ENCODE assay signal across 8 cellular contexts in genomic region chr10:78211476-78212110, GRCh38.
DNase-seq lines count a peak whose midpoint lies in the region; ATAC-seq and TF ChIP-seq lines count a peak whose summit lies in the region.

No MANE protein-coding gene starts in this region.

- no peaks in the 10 kb centered on the region for H3K9me3 Mint-ChIP-seq in chondrocyte (ENCODE audit: low read depth)

- TF ChIP-seq POLR2A in right lobe of liver (IDR thresholded peaks at IDR 0.05), result no peak

- WGBS in right lobe of liver (ENCODE audit: insufficient coverage, low coverage, low lambda C conversion rate, missing lambda C conversion rate), result 65% methylated on average over 9 of the region's 9 CpGs

- no peak overlapping the region for H3K4me3 Mint-ChIP-seq in chondrocyte (ENCODE audit: unreplicated experiment)

- H3K36me3 ChIP-seq in right lobe of liver, result no peaks in the 10 kb centered on the region

- H3K27me3 Mint-ChIP-seq in chondrocyte (ENCODE audit: low read depth), result peaks cover 3% of the 10 kb centered on the region

- H3K27ac Mint-ChIP-seq in chondrocyte (ENCODE audit: unreplicated experiment), result no peak overlapping the region

- H3K4me3 ChIP-seq in right lobe of liver, result no peak overlapping the region

- peak; percentile 10 for DNase-seq in stimulated activated CD4-positive, alpha-beta T cell treated with anti-CD3 and anti-CD28 coated beads, Interleukin-15, amount 100 ng/mL, for 24 hours
- no peak for DNase-seq in stimulated activated CD4-positive, alpha-beta T cell treated with anti-CD3 and anti-CD28 coated beads, Interleukin-4, amount 100 ng/mL, for 4 hours
- DNase-seq in NCI-H748 treated with DMSO at 0.1 percent for 48 hours (lab: John Stamatoyannopoulos, UW), result peak; percentile 4
- DNase-seq in chondrocyte (ENCODE audit: low spot score), result no peak
- no peak for DNase-seq in right lobe of liver
- no peak for DNase-seq in activated CD8-positive, alpha-beta memory T cell treated with anti-CD3 and anti-CD28 coated beads, Interleukin-2, amount 50 U/mL, for 48 hours
- DNase-seq in NCI-H226, result no peak

- no peaks in the 10 kb centered on the region for H3K36me3 Mint-ChIP-seq in chondrocyte (ENCODE audit: low read depth)

- TF ChIP-seq CTCF in chondrocyte (IDR thresholded peaks at IDR 0.05) (peak; percentile 92), right lobe of liver (IDR thresholded peaks at IDR 0.05) (peak; percentile 30 to 34 (median 30))

- no peaks in the 10 kb centered on the region for H3K4me1 ChIP-seq in right lobe of liver

- no peaks in the 10 kb centered on the region for H3K27me3 ChIP-seq in right lobe of liver

- no peaks in the 10 kb centered on the region for H3K9me3 ChIP-seq in right lobe of liver

- intact Hi-C loops in right lobe of liver (cut with DNase I), result no loop called here

- H3K27ac ChIP-seq in right lobe of liver, result no peak overlapping the region

- ATAC-seq in right lobe of liver (peak in 1 of 4 donors; percentile 61), HG03045 (IDR thresholded peaks at IDR 0.05; ENCODE audit: unreplicated experiment) (no peak)

- H3K4me1 Mint-ChIP-seq in chondrocyte (ENCODE audit: low read depth), result peaks cover 32% of the 10 kb centered on the region

Comparison
In these comparisons a context has a peak if more than half of its experiments do, and no peak if none do; other contexts are left out.
1. DNase-seq: peak in stimulated activated CD4-positive, alpha-beta T cell treated with anti-CD3 and anti-CD28 coated beads, Interleukin-15, amount 100 ng/mL, for 24 hours (single experiment) and NCI-H748 treated with DMSO at 0.1 percent for 48 hours (single experiment); none in stimulated activated CD4-positive, alpha-beta T cell treated with anti-CD3 and anti-CD28 coated beads, Interleukin-4, amount 100 ng/mL, for 4 hours (0 of 2), chondrocyte (single experiment), right lobe of liver (0 of 3), activated CD8-positive, alpha-beta memory T cell treated with anti-CD3 and anti-CD28 coated beads, Interleukin-2, amount 50 U/mL, for 48 hours (single experiment) and NCI-H226 (single experiment).